In the genomic region with DNA sequence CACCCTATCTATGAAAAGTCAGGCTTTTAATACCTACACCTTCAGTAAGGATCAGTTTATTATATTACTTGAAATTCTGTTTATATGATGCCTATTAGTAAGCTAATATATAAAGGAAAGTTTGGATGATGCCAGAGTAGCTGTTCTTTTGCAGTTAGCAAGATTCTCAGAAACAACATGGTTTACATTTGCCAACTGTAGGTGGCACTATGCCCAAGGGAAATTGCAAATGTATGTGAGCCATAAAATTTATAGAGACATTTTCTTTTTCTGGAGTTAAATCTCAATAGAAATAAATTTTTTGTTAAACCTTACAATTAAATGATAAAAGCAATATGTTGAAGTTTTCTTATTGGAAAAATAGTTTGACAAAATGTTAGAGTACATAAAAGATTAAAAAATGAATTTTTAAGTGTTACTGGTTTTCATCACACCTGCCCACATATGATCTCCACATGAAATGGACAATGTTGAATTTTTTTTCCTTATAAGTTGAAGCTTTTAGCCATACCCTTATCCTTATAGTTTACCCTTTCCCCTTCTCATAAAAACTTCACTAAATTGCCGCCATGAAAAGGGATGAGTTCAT, we compare ENCODE assay signal across 1 cellular context.
TF ChIP-seq lines count a peak whose summit lies in the region.

No MANE protein-coding gene starts in this region.

TF ChIP-seq in K562, 482 proteins besides CTCF, POLR2A, EP300 and RAD21 (continued from another document):
- TF ChIP-seq, protein P1, sequence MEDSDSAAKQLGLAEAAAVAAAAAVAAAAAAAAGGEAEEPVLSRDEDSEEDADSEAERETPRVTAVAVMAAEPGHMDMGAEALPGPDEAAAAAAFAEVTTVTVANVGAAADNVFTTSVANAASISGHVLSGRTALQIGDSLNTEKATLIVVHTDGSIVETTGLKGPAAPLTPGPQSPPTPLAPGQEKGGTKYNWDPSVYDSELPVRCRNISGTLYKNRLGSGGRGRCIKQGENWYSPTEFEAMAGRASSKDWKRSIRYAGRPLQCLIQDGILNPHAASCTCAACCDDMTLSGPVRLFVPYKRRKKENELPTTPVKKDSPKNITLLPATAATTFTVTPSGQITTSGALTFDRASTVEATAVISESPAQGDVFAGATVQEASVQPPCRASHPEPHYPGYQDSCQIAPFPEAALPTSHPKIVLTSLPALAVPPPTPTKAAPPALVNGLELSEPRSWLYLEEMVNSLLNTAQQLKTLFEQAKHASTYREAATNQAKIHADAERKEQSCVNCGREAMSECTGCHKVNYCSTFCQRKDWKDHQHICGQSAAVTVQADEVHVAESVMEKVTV (CRISPR knock-in tag; IDR thresholded peaks at IDR 0.05), result peak; percentile 46; the same call in 1 of the 2 replicates
- no peak for TF ChIP-seq ZNF551 (CRISPR knock-in tag; IDR thresholded peaks at IDR 0.05)
